ENCODE assay signal across 23 cellular contexts in the genomic region with DNA sequence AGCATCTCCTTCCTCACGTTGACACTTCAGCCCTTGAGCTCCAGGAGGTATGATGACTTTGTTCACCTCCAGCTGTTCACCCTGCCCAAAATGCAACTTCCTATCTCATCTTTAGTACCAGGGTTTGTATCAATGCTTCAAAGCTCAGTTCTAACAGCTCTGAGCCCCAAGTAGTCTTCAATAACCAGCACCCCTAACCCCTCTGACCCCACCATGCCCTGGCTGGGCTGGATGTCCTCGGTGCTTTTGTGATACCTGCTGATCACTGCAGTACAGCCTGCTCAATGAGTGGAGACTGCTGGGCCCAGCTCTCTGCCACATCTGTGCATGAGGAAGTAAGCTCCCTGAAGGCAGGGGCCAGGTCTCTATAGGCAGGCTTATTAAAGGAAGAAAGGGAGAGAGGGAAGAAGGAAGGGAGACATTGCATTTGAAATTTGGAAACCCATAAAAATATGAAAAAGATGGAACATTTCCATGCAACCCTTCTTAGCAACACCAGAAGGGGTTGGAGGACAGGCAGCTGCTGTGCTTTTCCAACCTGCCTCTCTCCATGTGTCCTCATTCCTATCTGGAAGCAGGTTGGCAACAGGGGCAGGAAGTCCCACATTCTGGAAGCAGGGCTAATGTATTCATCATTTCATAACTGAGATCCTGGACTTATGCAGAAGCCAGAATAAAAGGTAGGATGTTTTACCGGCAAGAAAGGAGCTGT.
DNase-seq lines count a peak whose midpoint lies in the region; ATAC-seq and TF ChIP-seq lines count a peak whose summit lies in the region.
"Had no signal": no experiment of that assay in that cellular context is flagged by ENCODE, and none has a peak within 500 bp of the region (broad histone marks: within the 10 kb centered on the region; RNA-seq: fewer than 3 reads in every experiment).

No MANE protein-coding gene starts in this region.

- H3K27ac ChIP-seq in H9 (ENCODE audit: insufficient read length, low read depth, low read length) (no peak overlapping the region), esophagus muscularis mucosa (replicated peaks in 1 of 4) (no peak overlapping the region)

- peaks cover 30% of the 10 kb centered on the region for H3K4me1 Mint-ChIP-seq in activated CD8-positive, alpha-beta T cell treated with anti-CD3 and anti-CD28 coated beads, Interleukin-2, amount 10 ng/mL, durations not matched to agents 7 days and 5 days (ENCODE audit: low read depth)
- H3K4me1 Mint-ChIP-seq in activated CD8-positive, alpha-beta T cell treated with anti-CD3 and anti-CD28 coated beads for 36 hours (ENCODE audit: low read depth) = peaks cover 33% of the 10 kb centered on the region
- 0 out of 4 replicates have a peak, but pooled peaks cover 0 to 2% of the 10 kb centered on the region in 2 experiments for H3K4me1 Mint-ChIP-seq in H9
- peaks cover 19 to 22% of the 10 kb centered on the region in 2 donors for H3K4me1 Mint-ChIP-seq in effector memory CD8-positive, alpha-beta T cell (ENCODE audit: low read depth in 2 of 2)
- peaks cover 38% of the 10 kb centered on the region for H3K4me1 Mint-ChIP-seq in activated CD4-positive, alpha-beta memory T cell treated with anti-CD3 and anti-CD28 coated beads for 36 hours (ENCODE audit: low read depth)

- no peaks in the 10 kb centered on the region for H4K20me1 ChIP-seq in H9 (ENCODE audit: control insufficient read depth, insufficient read depth, insufficient read length)

- CTCF ChIA-PET in activated CD8-positive, alpha-beta T cell treated with anti-CD3 and anti-CD28 coated beads, Interleukin-2, amount 10 ng/mL, durations not matched to agents 7 days and 5 days (lab: Charles Lee) = no interaction called here
- CTCF ChIA-PET in activated CD8-positive, alpha-beta T cell treated with anti-CD3 and anti-CD28 coated beads for 36 hours (lab: Charles Lee) = interaction anchor here (1.0 kb wide), 1 partner anchor 10 kb away, joined by 3 read pairs; no protein-coding TSS in a partner anchor
- CTCF ChIA-PET in activated CD4-positive, alpha-beta memory T cell treated with anti-CD3 and anti-CD28 coated beads for 36 hours (lab: Charles Lee) = no interaction called here

- peaks cover 14% of the 10 kb centered on the region for H3K27me3 Mint-ChIP-seq in activated CD8-positive, alpha-beta T cell treated with anti-CD3 and anti-CD28 coated beads, Interleukin-2, amount 10 ng/mL, durations not matched to agents 7 days and 5 days (ENCODE audit: low read depth)
- no peaks in the 10 kb centered on the region for H3K27me3 Mint-ChIP-seq in activated CD8-positive, alpha-beta T cell treated with anti-CD3 and anti-CD28 coated beads for 36 hours
- peaks cover 1% of the 10 kb centered on the region; the same call in 1 of the 2 replicates for H3K27me3 Mint-ChIP-seq in H9 (ENCODE audit: low read depth)
- no peaks in the 10 kb centered on the region for H3K27me3 Mint-ChIP-seq in effector memory CD8-positive, alpha-beta T cell
- no peaks in the 10 kb centered on the region for H3K27me3 Mint-ChIP-seq in activated CD4-positive, alpha-beta memory T cell treated with anti-CD3 and anti-CD28 coated beads for 36 hours
- H3K27me3 Mint-ChIP-seq: CD8-positive, alpha-beta memory T cell had no signal

- H3K9me3 ChIP-seq in H9 (ENCODE audit: control insufficient read depth, low read depth, low read length) (no peaks in the 10 kb centered on the region), esophagus muscularis mucosa (no peaks in the 10 kb centered on the region)
- H3K9me3 ChIP-seq: BE2C had no signal

- no peaks in the 10 kb centered on the region for H3K9me3 Mint-ChIP-seq in activated CD8-positive, alpha-beta T cell treated with anti-CD3 and anti-CD28 coated beads, Interleukin-2, amount 10 ng/mL, durations not matched to agents 7 days and 5 days (ENCODE audit: insufficient read depth)
- no peaks in the 10 kb centered on the region for H3K9me3 Mint-ChIP-seq in activated CD8-positive, alpha-beta T cell treated with anti-CD3 and anti-CD28 coated beads for 36 hours
- H3K9me3 Mint-ChIP-seq in H9 = no peaks in the 10 kb centered on the region; a peak in 1 of 5 replicates
- no peaks in the 10 kb centered on the region for H3K9me3 Mint-ChIP-seq in effector memory CD8-positive, alpha-beta T cell
- no peaks in the 10 kb centered on the region for H3K9me3 Mint-ChIP-seq in activated CD4-positive, alpha-beta memory T cell treated with anti-CD3 and anti-CD28 coated beads for 36 hours

- TF ChIP-seq CTCF in activated CD8-positive, alpha-beta T cell treated with anti-CD3 and anti-CD28 coated beads for 36 hours (IDR thresholded peaks at IDR 0.05) = no peak
- no peak for TF ChIP-seq CTCF in H9 (conservative IDR thresholded peaks at IDR 0.05)
- no peak for TF ChIP-seq CTCF in esophagus muscularis mucosa (IDR thresholded peaks at IDR 0.05)

- H3K4me1 ChIP-seq in H9 (ENCODE audit: insufficient read depth, low read length) (no peaks in the 10 kb centered on the region), esophagus muscularis mucosa (no peaks in the 10 kb centered on the region)
- H3K4me1 ChIP-seq: BE2C had no signal

- no peak overlapping the region for H3K14ac ChIP-seq in H9 (ENCODE audit: insufficient read depth, low read length)

- no peaks in the 10 kb centered on the region for H3K79me1 ChIP-seq in H9 (ENCODE audit: insufficient read depth, low read depth, low read length, poor library complexity, severe bottlenecking)

- no peak overlapping the region for H3K4me2 ChIP-seq in H9 (ENCODE audit: insufficient read depth, insufficient read length, low read length)

- no peak overlapping the region for H2AK5ac ChIP-seq in H9 (ENCODE audit: insufficient read length, low read length)

- H2BK5ac ChIP-seq in H9 (ENCODE audit: insufficient read length, low read length) = no peak overlapping the region

- H3K36me3 Mint-ChIP-seq in activated CD8-positive, alpha-beta T cell treated with anti-CD3 and anti-CD28 coated beads, Interleukin-2, amount 10 ng/mL, durations not matched to agents 7 days and 5 days (ENCODE audit: low read depth) = no peaks in the 10 kb centered on the region
- no peaks in the 10 kb centered on the region for H3K36me3 Mint-ChIP-seq in activated CD8-positive, alpha-beta T cell treated with anti-CD3 and anti-CD28 coated beads for 36 hours (ENCODE audit: low read depth)
- no peaks in the 10 kb centered on the region for H3K36me3 Mint-ChIP-seq in H9 (ENCODE audit: insufficient read depth in 1 of 3, low read depth in 3 of 3)
- H3K36me3 Mint-ChIP-seq in effector memory CD8-positive, alpha-beta T cell (ENCODE audit: insufficient read depth) = peaks cover 5% of the 10 kb centered on the region
- H3K36me3 Mint-ChIP-seq in activated CD4-positive, alpha-beta memory T cell treated with anti-CD3 and anti-CD28 coated beads for 36 hours = no peaks in the 10 kb centered on the region
- H3K36me3 Mint-ChIP-seq: CD8-positive, alpha-beta memory T cell had no signal

- DNase-seq in activated CD8-positive, alpha-beta T cell treated with anti-CD3 and anti-CD28 coated beads, Interleukin-2, amount 10 ng/mL, durations not matched to agents 7 days and 5 days = peak; percentile 13
- no peak for DNase-seq in activated CD8-positive, alpha-beta T cell treated with anti-CD3 and anti-CD28 coated beads for 36 hours
- DNase-seq in H9 (peak; percentile 9), esophagus muscularis mucosa (ENCODE audit: extremely low spot score) (peak; percentile 90), ureter (ENCODE audit: low spot score) (peak; percentile 17)
- DNase-seq in effector memory CD8-positive, alpha-beta T cell = no peak
- no peak for DNase-seq in activated CD4-positive, alpha-beta memory T cell treated with anti-CD3 and anti-CD28 coated beads for 36 hours
- DNase-seq: 8988T; BE2C; CD8-positive, alpha-beta memory T cell; DMS53; EL; GOT3; MM.1S; NCI-H1092 treated with DMSO at 0.1 percent for 48 hours; NCI-H146; NCI-H2029 treated with DMSO at 0.1 percent for 48 hours; NCI-H2171 treated with DMSO at 0.1 percent for 48 hours; NCI-H446 treated with DMSO at 0.1 percent for 48 hours; NCI-H69 had no signal

- no peaks in the 10 kb centered on the region for H3K36me3 ChIP-seq in esophagus muscularis mucosa
- H3K36me3 ChIP-seq: BE2C had no signal

- no peak overlapping the region for H2BK20ac ChIP-seq in H9 (ENCODE audit: low read depth, low read length, poor library complexity, severe bottlenecking)

- WGBS in H9 (ENCODE audit: extremely low coverage, insufficient read length, low lambda C conversion rate) = no CpG with 5 or more reads among the region's 3 CpGs
- WGBS in esophagus muscularis mucosa = 88% methylated on average over 3 of the region's 3 CpGs

- POLR2A ChIA-PET in activated CD8-positive, alpha-beta T cell treated with anti-CD3 and anti-CD28 coated beads, Interleukin-2, amount 10 ng/mL, durations not matched to agents 7 days and 5 days (lab: Charles Lee) = no interaction called here
- POLR2A ChIA-PET in activated CD8-positive, alpha-beta T cell treated with anti-CD3 and anti-CD28 coated beads for 36 hours (lab: Charles Lee) = interaction anchor here (0.9 kb wide), 1 partner anchor 86 kb away, joined by 3 read pairs; no protein-coding TSS in a partner anchor
- POLR2A ChIA-PET in activated CD4-positive, alpha-beta memory T cell treated with anti-CD3 and anti-CD28 coated beads for 36 hours (lab: Charles Lee) = no interaction called here

- H2AFZ ChIP-seq in H9 (ENCODE audit: low read length) = no peak overlapping the region

- no peaks in the 10 kb centered on the region for H3K79me2 ChIP-seq in H9 (ENCODE audit: insufficient read depth, low read length)

- no peak for ATAC-seq in activated CD8-positive, alpha-beta T cell treated with anti-CD3 and anti-CD28 coated beads, Interleukin-2, amount 10 ng/mL, durations not matched to agents 7 days and 5 days
- ATAC-seq in activated CD8-positive, alpha-beta T cell treated with anti-CD3 and anti-CD28 coated beads for 36 hours = no peak
- ATAC-seq in GM21529 (IDR thresholded peaks at IDR 0.05; ENCODE audit: unreplicated experiment) = no peak
- ATAC-seq in effector memory CD8-positive, alpha-beta T cell (replicated peaks) = no peak
- ATAC-seq: GM12878, Panc1 had no signal

- no peak overlapping the region for H4K8ac ChIP-seq in H9 (replicated peaks; ENCODE audit: insufficient read length, low read depth, low read length)

- no peak overlapping the region for H3K56ac ChIP-seq in H9 (ENCODE audit: insufficient read length, low read depth, low read length)

- H2BK15ac ChIP-seq in H9 (ENCODE audit: low read depth, low read length) = no peak overlapping the region

- H2BK120ac ChIP-seq in H9 (ENCODE audit: low read depth, low read length, poor library complexity, severe bottlenecking) = no peak overlapping the region

- H3K23ac ChIP-seq in H9 (ENCODE audit: insufficient read length, low read depth, low read length) = no peak overlapping the region

- H3K27me3 ChIP-seq in H9 (ENCODE audit: insufficient read depth, low read length) (no peaks in the 10 kb centered on the region), esophagus muscularis mucosa (no peaks in the 10 kb centered on the region)
- H3K27me3 ChIP-seq: BE2C had no signal

- no peak overlapping the region for H3K4ac ChIP-seq in H9 (ENCODE audit: low read depth, low read length)

- TF ChIP-seq EP300 in esophagus muscularis mucosa (IDR thresholded peaks at IDR 0.05) = no peak

- no peak overlapping the region for H4K91ac ChIP-seq in H9 (ENCODE audit: insufficient read length, low read depth, low read length)

- H4K5ac ChIP-seq in H9 (ENCODE audit: insufficient read length, low read depth, low read length) = no peak overlapping the region

- intact Hi-C loops in activated CD8-positive, alpha-beta T cell treated with anti-CD3 and anti-CD28 coated beads for 36 hours (cut with micrococcal nuclease) = no loop called here
- intact Hi-C loops in esophagus muscularis mucosa (cut with DNase I) = no loop called here
- intact Hi-C loops in activated CD4-positive, alpha-beta memory T cell treated with anti-CD3 and anti-CD28 coated beads for 36 hours (cut with micrococcal nuclease) = no loop called here

- H3K9ac ChIP-seq in H9 (ENCODE audit: extremely low read depth, insufficient read length, low read length) = no peak overlapping the region

- H3K23me2 ChIP-seq in H9 (ENCODE audit: insufficient read length, low read depth, low read length, poor library complexity, severe bottlenecking) = no peaks in the 10 kb centered on the region

- no peak overlapping the region for H3K4me3 ChIP-seq in esophagus muscularis mucosa
- H3K4me3 ChIP-seq: GM12878 had no signal

- no peak overlapping the region for H3K4me3 Mint-ChIP-seq in activated CD8-positive, alpha-beta T cell treated with anti-CD3 and anti-CD28 coated beads, Interleukin-2, amount 10 ng/mL, durations not matched to agents 7 days and 5 days
- H3K4me3 Mint-ChIP-seq in activated CD8-positive, alpha-beta T cell treated with anti-CD3 and anti-CD28 coated beads for 36 hours = no peak overlapping the region
- H3K4me3 Mint-ChIP-seq in H9 = no peak overlapping the region
- H3K4me3 Mint-ChIP-seq in effector memory CD8-positive, alpha-beta T cell = no peak overlapping the region
- no peak overlapping the region for H3K4me3 Mint-ChIP-seq in activated CD4-positive, alpha-beta memory T cell treated with anti-CD3 and anti-CD28 coated beads for 36 hours

- H3T11ph ChIP-seq in H9 (ENCODE audit: low read length) = no peak overlapping the region

- no peak overlapping the region for H2BK12ac ChIP-seq in H9 (ENCODE audit: insufficient read length, low read depth, low read length)

- no peak overlapping the region for H3K27ac Mint-ChIP-seq in activated CD8-positive, alpha-beta T cell treated with anti-CD3 and anti-CD28 coated beads, Interleukin-2, amount 10 ng/mL, durations not matched to agents 7 days and 5 days
- H3K27ac Mint-ChIP-seq in activated CD8-positive, alpha-beta T cell treated with anti-CD3 and anti-CD28 coated beads for 36 hours = no peak overlapping the region
- H3K27ac Mint-ChIP-seq in H9 = peak overlapping the region in 1 of 3 experiments; percentile 8; a peak in 1 of 7 replicates
- H3K27ac Mint-ChIP-seq in effector memory CD8-positive, alpha-beta T cell = no peak overlapping the region
- H3K27ac Mint-ChIP-seq in activated CD4-positive, alpha-beta memory T cell treated with anti-CD3 and anti-CD28 coated beads for 36 hours = no peak overlapping the region

- no peak for TF ChIP-seq POLR2A in esophagus muscularis mucosa (IDR thresholded peaks at IDR 0.05; ENCODE audit: low read depth)

- H3K18ac ChIP-seq in H9 (ENCODE audit: insufficient read length, low read depth, low read length) = no peak overlapping the region

Comparison
In these comparisons a context has a peak if more than half of its experiments do, and no peak if none do; other contexts are left out.
1. DNase-seq: peak in activated CD8-positive, alpha-beta T cell treated with anti-CD3 and anti-CD28 coated beads, Interleukin-2, amount 10 ng/mL, durations not matched to agents 7 days and 5 days (single experiment), H9 (single experiment), esophagus muscularis mucosa (single experiment) and ureter (single experiment); none in activated CD8-positive, alpha-beta T cell treated with anti-CD3 and anti-CD28 coated beads for 36 hours (single experiment), effector memory CD8-positive, alpha-beta T cell (0 of 3) and activated CD4-positive, alpha-beta memory T cell treated with anti-CD3 and anti-CD28 coated beads for 36 hours (single experiment).